ENCODE assay signal across 1 cellular context in the genomic region with DNA sequence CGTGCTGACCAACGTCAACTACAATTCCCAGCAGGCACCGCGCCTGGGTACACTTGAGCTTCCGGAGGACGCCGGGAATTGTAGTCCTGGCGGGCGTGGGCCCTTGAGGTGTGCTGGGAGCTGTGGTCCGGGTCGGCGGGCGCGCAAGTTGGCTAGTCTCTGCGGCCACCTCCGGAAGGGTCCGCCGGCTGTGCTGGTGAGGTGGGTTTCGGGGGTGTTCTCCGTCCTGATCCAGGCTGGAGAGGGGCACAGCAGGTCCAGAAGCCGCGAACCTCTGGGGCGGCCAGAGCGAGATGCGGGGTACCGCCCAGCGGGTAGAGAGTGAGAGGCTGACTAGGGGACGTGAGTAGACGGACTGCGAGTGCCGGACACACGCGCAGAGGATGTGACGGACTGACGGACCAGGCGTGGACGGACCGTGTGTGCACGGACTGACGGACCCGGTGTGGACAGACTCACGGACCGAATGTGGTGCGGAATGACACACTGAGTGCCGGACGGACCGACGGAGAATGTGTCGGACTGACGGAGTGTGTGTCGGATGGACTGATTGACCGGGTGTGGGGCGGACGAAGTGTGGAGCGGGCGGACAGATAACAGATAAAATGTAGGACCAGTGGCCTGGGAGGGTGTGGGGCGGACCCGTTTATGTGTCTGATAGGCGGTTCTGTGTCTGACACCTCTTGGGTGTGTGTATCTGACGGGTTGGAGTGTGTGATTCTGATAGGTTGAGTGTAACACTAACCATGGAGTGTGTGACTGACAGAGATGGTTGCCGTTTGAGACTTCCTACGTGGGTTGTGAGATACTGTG.
A peak's percentile ranks its signal among the peaks of the same experiment; 100 is the strongest.
TF ChIP-seq lines count a peak whose summit lies in the region.

TSS of gene ZSCAN22 (plus strand) at position 81 of the 813 bp plus-strand sequence. CDS start 7,809 bp downstream, outside the sequence.

TF ChIP-seq in K562, 482 proteins besides CTCF, POLR2A, EP300 and RAD21 (continued from another document and continues in another):
- peak; percentile 14 for TF ChIP-seq MXD1 (CRISPR knock-in tag; IDR thresholded peaks at IDR 0.05; ENCODE audit: borderline replicate concordance, poor library complexity, severe bottlenecking)
- TF ChIP-seq NFE2L1 (tag; IDR thresholded peaks at IDR 0.05; ENCODE audit: borderline replicate concordance, low read depth), result no peak
- no peak for TF ChIP-seq CHD4 (IDR thresholded peaks at IDR 0.05; ENCODE audit: insufficient read depth, insufficient replicate concordance, low read depth, low read length, poor library complexity, severe bottlenecking)
- peak; percentile 72; the same call in 1 of the 2 replicates for TF ChIP-seq ZNF583 (CRISPR knock-in tag; IDR thresholded peaks at IDR 0.05)
- TF ChIP-seq ZNF76 (CRISPR knock-in tag; IDR thresholded peaks at IDR 0.05; ENCODE audit: borderline replicate concordance), result peak; percentile 77; the same call in 1 of the 2 replicates
- no peak for TF ChIP-seq COPS2 (conservative IDR thresholded peaks at IDR 0.05)
- TF ChIP-seq, protein P1, sequence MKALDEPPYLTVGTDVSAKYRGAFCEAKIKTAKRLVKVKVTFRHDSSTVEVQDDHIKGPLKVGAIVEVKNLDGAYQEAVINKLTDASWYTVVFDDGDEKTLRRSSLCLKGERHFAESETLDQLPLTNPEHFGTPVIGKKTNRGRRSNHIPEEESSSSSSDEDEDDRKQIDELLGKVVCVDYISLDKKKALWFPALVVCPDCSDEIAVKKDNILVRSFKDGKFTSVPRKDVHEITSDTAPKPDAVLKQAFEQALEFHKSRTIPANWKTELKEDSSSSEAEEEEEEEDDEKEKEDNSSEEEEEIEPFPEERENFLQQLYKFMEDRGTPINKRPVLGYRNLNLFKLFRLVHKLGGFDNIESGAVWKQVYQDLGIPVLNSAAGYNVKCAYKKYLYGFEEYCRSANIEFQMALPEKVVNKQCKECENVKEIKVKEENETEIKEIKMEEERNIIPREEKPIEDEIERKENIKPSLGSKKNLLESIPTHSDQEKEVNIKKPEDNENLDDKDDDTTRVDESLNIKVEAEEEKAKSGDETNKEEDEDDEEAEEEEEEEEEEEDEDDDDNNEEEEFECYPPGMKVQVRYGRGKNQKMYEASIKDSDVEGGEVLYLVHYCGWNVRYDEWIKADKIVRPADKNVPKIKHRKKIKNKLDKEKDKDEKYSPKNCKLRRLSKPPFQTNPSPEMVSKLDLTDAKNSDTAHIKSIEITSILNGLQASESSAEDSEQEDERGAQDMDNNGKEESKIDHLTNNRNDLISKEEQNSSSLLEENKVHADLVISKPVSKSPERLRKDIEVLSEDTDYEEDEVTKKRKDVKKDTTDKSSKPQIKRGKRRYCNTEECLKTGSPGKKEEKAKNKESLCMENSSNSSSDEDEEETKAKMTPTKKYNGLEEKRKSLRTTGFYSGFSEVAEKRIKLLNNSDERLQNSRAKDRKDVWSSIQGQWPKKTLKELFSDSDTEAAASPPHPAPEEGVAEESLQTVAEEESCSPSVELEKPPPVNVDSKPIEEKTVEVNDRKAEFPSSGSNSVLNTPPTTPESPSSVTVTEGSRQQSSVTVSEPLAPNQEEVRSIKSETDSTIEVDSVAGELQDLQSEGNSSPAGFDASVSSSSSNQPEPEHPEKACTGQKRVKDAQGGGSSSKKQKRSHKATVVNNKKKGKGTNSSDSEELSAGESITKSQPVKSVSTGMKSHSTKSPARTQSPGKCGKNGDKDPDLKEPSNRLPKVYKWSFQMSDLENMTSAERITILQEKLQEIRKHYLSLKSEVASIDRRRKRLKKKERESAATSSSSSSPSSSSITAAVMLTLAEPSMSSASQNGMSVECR (CRISPR knock-in tag; IDR thresholded peaks at IDR 0.05), result peak; percentile 97
- TF ChIP-seq E2F6 (IDR thresholded peaks at IDR 0.05; ENCODE audit: borderline replicate concordance in 1 of 2, extremely low read depth in 1 of 2, insufficient read depth in 1 of 2, insufficient read length in 1 of 2, low read depth in 1 of 2, low read length in 1 of 2, poor library complexity in 1 of 2, severe bottlenecking in 1 of 2), result peak; percentile 26 to 33
- TF ChIP-seq SRSF3 (IDR thresholded peaks at IDR 0.05; ENCODE audit: insufficient read depth, low read length), result no peak
- TF ChIP-seq, protein P2, sequence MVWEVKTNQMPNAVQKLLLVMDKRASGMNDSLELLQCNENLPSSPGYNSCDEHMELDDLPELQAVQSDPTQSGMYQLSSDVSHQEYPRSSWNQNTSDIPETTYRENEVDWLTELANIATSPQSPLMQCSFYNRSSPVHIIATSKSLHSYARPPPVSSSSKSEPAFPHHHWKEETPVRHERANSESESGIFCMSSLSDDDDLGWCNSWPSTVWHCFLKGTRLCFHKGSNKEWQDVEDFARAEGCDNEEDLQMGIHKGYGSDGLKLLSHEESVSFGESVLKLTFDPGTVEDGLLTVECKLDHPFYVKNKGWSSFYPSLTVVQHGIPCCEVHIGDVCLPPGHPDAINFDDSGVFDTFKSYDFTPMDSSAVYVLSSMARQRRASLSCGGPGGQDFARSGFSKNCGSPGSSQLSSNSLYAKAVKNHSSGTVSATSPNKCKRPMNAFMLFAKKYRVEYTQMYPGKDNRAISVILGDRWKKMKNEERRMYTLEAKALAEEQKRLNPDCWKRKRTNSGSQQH (CRISPR knock-in tag; IDR thresholded peaks at IDR 0.05), result no peak
- TF ChIP-seq ZKSCAN1 (IDR thresholded peaks at IDR 0.05; ENCODE audit: low read depth, low read length), result peak; percentile 94
- TF ChIP-seq RBM14 (IDR thresholded peaks at IDR 0.05; ENCODE audit: borderline replicate concordance, insufficient read depth, low read depth, low read length), result no peak
- TF ChIP-seq CEBPG (CRISPR knock-in tag; IDR thresholded peaks at IDR 0.05), result no peak
- TF ChIP-seq CEBPG (tag; conservative IDR thresholded peaks at IDR 0.05 in 1 of 2, IDR thresholded peaks at IDR 0.05 in 1 of 2), result no peak
- TF ChIP-seq SUPT5H (IDR thresholded peaks at IDR 0.05), result peak; percentile 95
- peak; percentile 44 for TF ChIP-seq NCOA4 (IDR thresholded peaks at IDR 0.05; ENCODE audit: partially characterized antibody)
- no peak for TF ChIP-seq POLR3A (IDR thresholded peaks at IDR 0.05; ENCODE audit: borderline replicate concordance, extremely low read depth, insufficient read depth, insufficient read length)
- TF ChIP-seq ZNF354B (CRISPR knock-in tag; IDR thresholded peaks at IDR 0.05), result no peak
- TF ChIP-seq SP1 (CRISPR knock-in tag; IDR thresholded peaks at IDR 0.05), result peak; percentile 96
- TF ChIP-seq E2F1 (CRISPR knock-in tag; IDR thresholded peaks at IDR 0.05), result peak; percentile 89
- TF ChIP-seq CBX2 (IDR thresholded peaks at IDR 0.05; ENCODE audit: insufficient read depth, low read length, poor library complexity, severe bottlenecking), result no peak
- TF ChIP-seq DNMT1 (IDR thresholded peaks at IDR 0.05), result 0 out of 2 replicates have a peak, but pooled peaks have one; percentile 39
- TF ChIP-seq, protein P3, sequence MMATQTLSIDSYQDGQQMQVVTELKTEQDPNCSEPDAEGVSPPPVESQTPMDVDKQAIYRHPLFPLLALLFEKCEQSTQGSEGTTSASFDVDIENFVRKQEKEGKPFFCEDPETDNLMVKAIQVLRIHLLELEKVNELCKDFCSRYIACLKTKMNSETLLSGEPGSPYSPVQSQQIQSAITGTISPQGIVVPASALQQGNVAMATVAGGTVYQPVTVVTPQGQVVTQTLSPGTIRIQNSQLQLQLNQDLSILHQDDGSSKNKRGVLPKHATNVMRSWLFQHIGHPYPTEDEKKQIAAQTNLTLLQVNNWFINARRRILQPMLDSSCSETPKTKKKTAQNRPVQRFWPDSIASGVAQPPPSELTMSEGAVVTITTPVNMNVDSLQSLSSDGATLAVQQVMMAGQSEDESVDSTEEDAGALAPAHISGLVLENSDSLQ (IDR thresholded peaks at IDR 0.05), result peak; percentile 87
- TF ChIP-seq TAF15 (IDR thresholded peaks at IDR 0.05; ENCODE audit: low read depth, low read length), result no peak
- TF ChIP-seq ETV5 (CRISPR knock-in tag; IDR thresholded peaks at IDR 0.05; ENCODE audit: low read depth), result peak; percentile 94
- no peak; the same call in 1 of the 2 replicates for TF ChIP-seq OTX1 (CRISPR knock-in tag; IDR thresholded peaks at IDR 0.05)
- TF ChIP-seq, protein P4, sequence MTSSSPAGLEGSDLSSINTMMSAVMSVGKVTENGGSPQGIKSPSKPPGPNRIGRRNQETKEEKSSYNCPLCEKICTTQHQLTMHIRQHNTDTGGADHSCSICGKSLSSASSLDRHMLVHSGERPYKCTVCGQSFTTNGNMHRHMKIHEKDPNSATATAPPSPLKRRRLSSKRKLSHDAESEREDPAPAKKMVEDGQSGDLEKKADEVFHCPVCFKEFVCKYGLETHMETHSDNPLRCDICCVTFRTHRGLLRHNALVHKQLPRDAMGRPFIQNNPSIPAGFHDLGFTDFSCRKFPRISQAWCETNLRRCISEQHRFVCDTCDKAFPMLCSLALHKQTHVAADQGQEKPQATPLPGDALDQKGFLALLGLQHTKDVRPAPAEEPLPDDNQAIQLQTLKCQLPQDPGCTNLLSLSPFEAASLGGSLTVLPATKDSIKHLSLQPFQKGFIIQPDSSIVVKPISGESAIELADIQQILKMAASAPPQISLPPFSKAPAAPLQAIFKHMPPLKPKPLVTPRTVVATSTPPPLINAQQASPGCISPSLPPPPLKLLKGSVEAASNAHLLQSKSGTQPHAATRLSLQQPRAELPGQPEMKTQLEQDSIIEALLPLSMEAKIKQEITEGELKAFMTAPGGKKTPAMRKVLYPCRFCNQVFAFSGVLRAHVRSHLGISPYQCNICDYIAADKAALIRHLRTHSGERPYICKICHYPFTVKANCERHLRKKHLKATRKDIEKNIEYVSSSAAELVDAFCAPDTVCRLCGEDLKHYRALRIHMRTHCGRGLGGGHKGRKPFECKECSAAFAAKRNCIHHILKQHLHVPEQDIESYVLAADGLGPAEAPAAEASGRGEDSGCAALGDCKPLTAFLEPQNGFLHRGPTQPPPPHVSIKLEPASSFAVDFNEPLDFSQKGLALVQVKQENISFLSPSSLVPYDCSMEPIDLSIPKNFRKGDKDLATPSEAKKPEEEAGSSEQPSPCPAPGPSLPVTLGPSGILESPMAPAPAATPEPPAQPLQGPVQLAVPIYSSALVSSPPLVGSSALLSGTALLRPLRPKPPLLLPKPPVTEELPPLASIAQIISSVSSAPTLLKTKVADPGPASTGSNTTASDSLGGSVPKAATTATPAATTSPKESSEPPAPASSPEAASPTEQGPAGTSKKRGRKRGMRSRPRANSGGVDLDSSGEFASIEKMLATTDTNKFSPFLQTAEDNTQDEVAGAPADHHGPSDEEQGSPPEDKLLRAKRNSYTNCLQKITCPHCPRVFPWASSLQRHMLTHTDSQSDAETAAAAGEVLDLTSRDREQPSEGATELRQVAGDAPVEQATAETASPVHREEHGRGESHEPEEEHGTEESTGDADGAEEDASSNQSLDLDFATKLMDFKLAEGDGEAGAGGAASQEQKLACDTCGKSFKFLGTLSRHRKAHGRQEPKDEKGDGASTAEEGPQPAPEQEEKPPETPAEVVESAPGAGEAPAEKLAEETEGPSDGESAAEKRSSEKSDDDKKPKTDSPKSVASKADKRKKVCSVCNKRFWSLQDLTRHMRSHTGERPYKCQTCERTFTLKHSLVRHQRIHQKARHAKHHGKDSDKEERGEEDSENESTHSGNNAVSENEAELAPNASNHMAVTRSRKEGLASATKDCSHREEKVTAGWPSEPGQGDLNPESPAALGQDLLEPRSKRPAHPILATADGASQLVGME (CRISPR knock-in tag; IDR thresholded peaks at IDR 0.05), result peak; percentile 82
- TF ChIP-seq ARID1B (IDR thresholded peaks at IDR 0.05), result peak; percentile 58; the same call in 1 of the 2 replicates
- TF ChIP-seq, protein P5, sequence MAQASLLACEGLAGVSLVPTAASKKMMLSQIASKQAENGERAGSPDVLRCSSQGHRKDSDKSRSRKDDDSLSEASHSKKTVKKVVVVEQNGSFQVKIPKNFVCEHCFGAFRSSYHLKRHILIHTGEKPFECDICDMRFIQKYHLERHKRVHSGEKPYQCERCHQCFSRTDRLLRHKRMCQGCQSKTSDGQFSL (CRISPR knock-in tag; IDR thresholded peaks at IDR 0.05), result peak; percentile 62; the same call in 1 of the 2 replicates
- TF ChIP-seq, protein P5 (tag; IDR thresholded peaks at IDR 0.05), result no peak
- TF ChIP-seq IRF9 (tag; IDR thresholded peaks at IDR 0.05), result peak; percentile 66; the same call in 1 of the 2 replicates
- TF ChIP-seq FUS (optimal IDR thresholded peaks at IDR 0.05; ENCODE audit: low read depth, low read length), result no peak
- no peak for TF ChIP-seq HMG20A (CRISPR knock-in tag; conservative IDR thresholded peaks at IDR 0.05)
- TF ChIP-seq XRCC5 (IDR thresholded peaks at IDR 0.05; ENCODE audit: low read depth, low read length), result no peak; the same call in 1 of the 2 replicates
- TF ChIP-seq, protein P6, sequence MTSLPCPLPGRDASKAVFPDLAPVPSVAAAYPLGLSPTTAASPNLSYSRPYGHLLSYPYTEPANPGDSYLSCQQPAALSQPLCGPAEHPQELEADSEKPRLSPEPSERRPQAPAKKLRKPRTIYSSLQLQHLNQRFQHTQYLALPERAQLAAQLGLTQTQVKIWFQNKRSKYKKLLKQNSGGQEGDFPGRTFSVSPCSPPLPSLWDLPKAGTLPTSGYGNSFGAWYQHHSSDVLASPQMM (CRISPR knock-in tag; IDR thresholded peaks at IDR 0.05), result no peak
- no peak for TF ChIP-seq CHD1 (IDR thresholded peaks at IDR 0.05; ENCODE audit: low read length)
- no peak for TF ChIP-seq ZNF561 (CRISPR knock-in tag; conservative IDR thresholded peaks at IDR 0.05)
